Comparison of ENCODE assay signal across 12 cellular contexts in genomic region chr2:220188031-220188430, GRCh38.
DNase-seq lines count a peak whose midpoint lies in the region; ATAC-seq, FAIRE-seq and TF ChIP-seq lines count a peak whose summit lies in the region.
"Had no signal": no experiment of that assay in that cellular context is flagged by ENCODE, and none has a peak within 500 bp of the region (broad histone marks: within the 10 kb centered on the region; RNA-seq: fewer than 3 reads in every experiment).

No MANE protein-coding gene starts in this region.

- no peaks in the 10 kb centered on the region for H3K27me3 ChIP-seq in bronchial epithelial cell (ENCODE audit: control insufficient read depth, insufficient read depth, low read length)

- FAIRE-seq in bronchial epithelial cell (lab: Jason Lieb, UNC): no peak

- TF ChIP-seq CTCF in bronchial epithelial cell (IDR thresholded peaks at IDR 0.05; ENCODE audit: insufficient read depth, low read length, severe bottlenecking): no peak
- TF ChIP-seq CTCF in CD14-positive monocyte (IDR thresholded peaks at IDR 0.05): no peak

- H3K4me3 Mint-ChIP-seq in CD14-positive monocyte: no peak overlapping the region

- peaks cover 0 to 13% (median 4%) of the 10 kb centered on the region in 7 donors for H3K9me3 Mint-ChIP-seq in CD14-positive monocyte

- H3K36me3 Mint-ChIP-seq in CD14-positive monocyte: no peaks in the 10 kb centered on the region

- no peaks in the 10 kb centered on the region for H3K36me3 ChIP-seq in bronchial epithelial cell (ENCODE audit: control insufficient read depth, insufficient read depth, low read length)

- no peak overlapping the region for H3K4me3 ChIP-seq in bronchial epithelial cell (ENCODE audit: low read depth, low read length)

- no peak overlapping the region for H3K27ac Mint-ChIP-seq in CD14-positive monocyte

- H3K27me3 Mint-ChIP-seq in CD14-positive monocyte (ENCODE audit: low read depth in 3 of 3): no peaks in the 10 kb centered on the region

- no peaks in the 10 kb centered on the region for H3K4me1 Mint-ChIP-seq in CD14-positive monocyte

- no peak for ATAC-seq in GM21526 (IDR thresholded peaks at IDR 0.05; ENCODE audit: low FRiP score, unreplicated experiment)

- intact Hi-C loops in CD14-positive monocyte (cut with micrococcal nuclease): no loop called here

- DNase-seq in GM04503 (ENCODE audit: low read depth): peak; percentile 56
- DNase-seq in HS-27A (ENCODE audit: low read depth): peak; percentile 51
- peak; percentile 95 for DNase-seq in bronchial epithelial cell (ENCODE audit: low read depth)
- peak; percentile 37 for DNase-seq in myocyte (ENCODE audit: low read depth)
- DNase-seq in C1 segment of cervical spinal cord (lab: John Stamatoyannopoulos, UW): no peak
- no peak for DNase-seq in CD14-positive monocyte (ENCODE audit: low spot score)
- no peak for DNase-seq in NCI-H524 treated with DMSO at 0.1 percent for 48 hours (lab: John Stamatoyannopoulos, UW)
- DNase-seq: activated T-cell treated with anti-CD3 and anti-CD28 coated beads, Interleukin-2, amount 50 U/mL, for 48 hours; DMS153; H7; NK-92 treated with Interleukin-12 subunit alpha and Interleukin-12 subunit beta, amount 100 ng/mL, for 24 hours had no signal

Comparison
In these comparisons a context has a peak if more than half of its experiments do, and no peak if none do; other contexts are left out.
1. DNase-seq: peak in GM04503 (single experiment), HS-27A (single experiment), bronchial epithelial cell (single experiment) and myocyte (single experiment); none in C1 segment of cervical spinal cord (0 of 14), CD14-positive monocyte (single experiment) and NCI-H524 treated with DMSO at 0.1 percent for 48 hours (single experiment).